In the genomic region with DNA sequence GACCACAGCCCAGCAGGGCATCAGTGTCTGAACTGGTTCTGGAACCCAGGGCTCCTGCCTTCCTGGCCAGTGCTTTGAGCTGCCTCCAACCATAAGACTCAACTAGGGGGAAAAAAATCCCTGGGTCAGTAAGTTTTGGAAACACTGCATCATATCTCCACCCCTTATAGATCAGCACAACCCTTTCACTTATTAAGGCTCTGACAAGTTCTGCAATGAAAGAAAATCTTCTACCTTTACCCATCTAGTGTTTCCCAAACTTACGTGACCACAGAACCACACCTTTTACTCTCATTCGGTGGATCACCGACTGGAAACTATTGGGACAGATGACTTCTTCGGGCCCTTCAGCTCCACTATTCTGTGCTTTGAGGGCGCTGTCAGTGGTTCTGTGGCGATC, we compare ENCODE assay signal across 25 cellular contexts.
A peak's percentile ranks its signal among the peaks of the same experiment; 100 is the strongest.
DNase-seq lines count a peak whose midpoint lies in the region; ATAC-seq, FAIRE-seq and TF ChIP-seq lines count a peak whose summit lies in the region.
"Had no signal": no experiment of that assay in that cellular context is flagged by ENCODE, and none has a peak within 500 bp of the region (broad histone marks: within the 10 kb centered on the region; RNA-seq: fewer than 3 reads in every experiment).

No MANE protein-coding gene starts in this region.

- no peaks in the 10 kb centered on the region for H3K4me1 ChIP-seq in HEK293 (ENCODE audit: control insufficient read depth, insufficient read depth, low read length)
- peaks cover 0 to 12% (median 0%) of the 10 kb centered on the region in 3 donors for H3K4me1 ChIP-seq in gastroesophageal sphincter
- H3K4me1 ChIP-seq in upper lobe of left lung = peaks cover 0 to 7% (median 3%) of the 10 kb centered on the region in 4 donors
- H3K4me1 ChIP-seq in breast epithelium = no peaks in the 10 kb centered on the region
- H3K4me1 ChIP-seq: A549, BE2C had no signal

- H3K9me3 Mint-ChIP-seq in dendritic cell treated with granulocyte-macrophage colony-stimulating factor and Interleukin-4, amounts not matched to agents 40 ng/mL and 50 ng/mL, for 4 days = no peaks in the 10 kb centered on the region
- no peaks in the 10 kb centered on the region for H3K9me3 Mint-ChIP-seq in activated T-cell treated with anti-CD3 and anti-CD28 coated beads, Interleukin-2, amount 50 U/mL, for 4 hours
- H3K9me3 Mint-ChIP-seq: CD14-positive monocyte; CD4-positive, alpha-beta T cell; CD8-positive, alpha-beta memory T cell; GM23338; H9; HFFc6 had no signal

- H3K36me3 Mint-ChIP-seq in dendritic cell treated with granulocyte-macrophage colony-stimulating factor and Interleukin-4, amounts not matched to agents 40 ng/mL and 50 ng/mL, for 4 days (ENCODE audit: low read depth) = no peaks in the 10 kb centered on the region
- no peaks in the 10 kb centered on the region for H3K36me3 Mint-ChIP-seq in activated T-cell treated with anti-CD3 and anti-CD28 coated beads, Interleukin-2, amount 50 U/mL, for 4 hours (ENCODE audit: insufficient read depth)
- H3K36me3 Mint-ChIP-seq: CD14-positive monocyte; CD8-positive, alpha-beta memory T cell had no signal

- 100% methylated on average over 4 of the region's 6 CpGs; no CpG with 5 or more reads in 1 of the 2 donors for WGBS in gastroesophageal sphincter (ENCODE audit: low coverage in 1 of 2), 2 donors
- WGBS in upper lobe of left lung, 2 donors = 93 to 97% methylated on average over 6 of the region's 6 CpGs

- CTCF ChIA-PET in HEK293 (lab: Yijun Ruan, JAX) = no interaction called here

- H3K27ac ChIP-seq in HEK293 (ENCODE audit: extremely low read depth, low read depth, low read length) = no peak overlapping the region
- peak overlapping the region in 3 of 4 donors; percentile 44 to 58 (median 57) for H3K27ac ChIP-seq in gastroesophageal sphincter
- H3K27ac ChIP-seq in upper lobe of left lung = peak overlapping the region in 3 of 4 donors; percentile 25 to 35 (median 27)
- H3K27ac ChIP-seq in breast epithelium = no peak overlapping the region
- H3K27ac ChIP-seq: A549; BLaER1 treated with 17β-estradiol and CSF1 and Interleukin-3, amounts not matched to agents 10 nM and 100 nM had no signal

- H3K27ac Mint-ChIP-seq in dendritic cell treated with granulocyte-macrophage colony-stimulating factor and Interleukin-4, amounts not matched to agents 40 ng/mL and 50 ng/mL, for 4 days = peak overlapping the region; percentile 21
- H3K27ac Mint-ChIP-seq: CD4-positive, alpha-beta T cell; CD8-positive, alpha-beta memory T cell; GM23338; HFFc6 had no signal

- POLR2A ChIA-PET in HEK293 (lab: Yijun Ruan, JAX) = no interaction called here

- H3K36me3 ChIP-seq in HEK293 (ENCODE audit: control insufficient read depth in 2 of 2, insufficient read depth in 1 of 2, low read length in 2 of 2) = no peaks in the 10 kb centered on the region
- H3K36me3 ChIP-seq in gastroesophageal sphincter = no peaks in the 10 kb centered on the region
- no peaks in the 10 kb centered on the region for H3K36me3 ChIP-seq in upper lobe of left lung
- H3K36me3 ChIP-seq in breast epithelium = no peaks in the 10 kb centered on the region
- H3K36me3 ChIP-seq: BE2C; BLaER1 treated with 17β-estradiol and CSF1 and Interleukin-3, amounts not matched to agents 10 nM and 100 nM had no signal

- H3K27me3 ChIP-seq in gastroesophageal sphincter (no peaks in the 10 kb centered on the region), upper lobe of left lung (no peaks in the 10 kb centered on the region), breast epithelium (no peaks in the 10 kb centered on the region)
- H3K27me3 ChIP-seq: BE2C; BLaER1 treated with 17β-estradiol and CSF1 and Interleukin-3, amounts not matched to agents 10 nM and 100 nM had no signal

- intact Hi-C loops in dendritic cell treated with granulocyte-macrophage colony-stimulating factor and Interleukin-4, amounts not matched to agents 40 ng/mL and 50 ng/mL, for 4 days (cut with micrococcal nuclease) = no loop called here
- intact Hi-C loops in breast epithelium (cut with DNase I; ENCODE audit: low total_unique reads) = no loop called here

- TF ChIP-seq EP300 in gastroesophageal sphincter (IDR thresholded peaks at IDR 0.05) = no peak
- TF ChIP-seq EP300 in upper lobe of left lung (IDR thresholded peaks at IDR 0.05) = no peak

- TF ChIP-seq POLR2A in gastroesophageal sphincter (IDR thresholded peaks at IDR 0.05) (no peak), upper lobe of left lung (IDR thresholded peaks at IDR 0.05) (no peak), breast epithelium (IDR thresholded peaks at IDR 0.05) (no peak)

- FAIRE-seq in HTR-8/SVneo (lab: Jason Lieb, UNC) = no peak
- FAIRE-seq: A549, D721Med, GM12878, GM18507 had no signal

- DNase-seq in upper lobe of left lung (no peak), breast epithelium (ENCODE audit: low spot score in 2 of 2) (no peak), HTR-8/SVneo (ENCODE audit: insufficient read length, low spot score) (no peak)
- no peak for DNase-seq in activated T-cell treated with anti-CD3 and anti-CD28 coated beads, Interleukin-2, amount 50 U/mL, for 4 hours
- DNase-seq: 8988T; ACHN; AML-193; BE2C; CD4-positive, alpha-beta T cell; CD8-positive, alpha-beta memory T cell; DMS 273 treated with DMSO at 0.1 percent for 48 hours; DMS79; EL; H9; HFFc6 had no signal

- no peak for ATAC-seq in gastroesophageal sphincter
- ATAC-seq in upper lobe of left lung (ENCODE audit: low FRiP score in 2 of 2) = no peak
- ATAC-seq in activated T-cell treated with anti-CD3 and anti-CD28 coated beads, Interleukin-2, amount 50 U/mL, for 4 hours = no peak
- ATAC-seq: GM12878, GM23338 had no signal

- peaks cover 5% of the 10 kb centered on the region for H3K27me3 Mint-ChIP-seq in dendritic cell treated with granulocyte-macrophage colony-stimulating factor and Interleukin-4, amounts not matched to agents 40 ng/mL and 50 ng/mL, for 4 days
- peaks cover 3% of the 10 kb centered on the region for H3K27me3 Mint-ChIP-seq in activated T-cell treated with anti-CD3 and anti-CD28 coated beads, Interleukin-2, amount 50 U/mL, for 4 hours (ENCODE audit: low read depth)
- H3K27me3 Mint-ChIP-seq: CD4-positive, alpha-beta T cell had no signal

- H3K4me3 ChIP-seq in HEK293 (ENCODE audit: low read depth, low read length) (no peak overlapping the region), gastroesophageal sphincter (no peak overlapping the region), upper lobe of left lung (no peak overlapping the region), breast epithelium (no peak overlapping the region)
- H3K4me3 ChIP-seq: A549; BLaER1 treated with 17β-estradiol and CSF1 and Interleukin-3, amounts not matched to agents 10 nM and 100 nM; GM12878; GM23338 had no signal

- no peak for TF ChIP-seq CTCF in HEK293 (tag by site-specific recombination; IDR thresholded peaks at IDR 0.05)
- TF ChIP-seq CTCF in gastroesophageal sphincter (IDR thresholded peaks at IDR 0.05) = no peak
- no peak for TF ChIP-seq CTCF in upper lobe of left lung (IDR thresholded peaks at IDR 0.05)
- TF ChIP-seq CTCF in breast epithelium (IDR thresholded peaks at IDR 0.05) = no peak

- H3K4me3 Mint-ChIP-seq in dendritic cell treated with granulocyte-macrophage colony-stimulating factor and Interleukin-4, amounts not matched to agents 40 ng/mL and 50 ng/mL, for 4 days = no peak overlapping the region
- no peak overlapping the region for H3K4me3 Mint-ChIP-seq in activated T-cell treated with anti-CD3 and anti-CD28 coated beads, Interleukin-2, amount 50 U/mL, for 4 hours
- H3K4me3 Mint-ChIP-seq: CD14-positive monocyte; CD4-positive, alpha-beta T cell; CD8-positive, alpha-beta memory T cell; GM23338; H9; HFFc6 had no signal

- H3K9me3 ChIP-seq in HEK293 (ENCODE audit: control insufficient read depth, insufficient read depth, low read depth, low read length) (no peaks in the 10 kb centered on the region), gastroesophageal sphincter (no peaks in the 10 kb centered on the region), upper lobe of left lung (no peaks in the 10 kb centered on the region), breast epithelium (no peaks in the 10 kb centered on the region)
- H3K9me3 ChIP-seq: A549; BE2C; BLaER1 treated with 17β-estradiol and CSF1 and Interleukin-3, amounts not matched to agents 10 nM and 100 nM had no signal

- peaks cover 15% of the 10 kb centered on the region for H3K4me1 Mint-ChIP-seq in dendritic cell treated with granulocyte-macrophage colony-stimulating factor and Interleukin-4, amounts not matched to agents 40 ng/mL and 50 ng/mL, for 4 days (ENCODE audit: low read depth)
- H3K4me1 Mint-ChIP-seq in activated T-cell treated with anti-CD3 and anti-CD28 coated beads, Interleukin-2, amount 50 U/mL, for 4 hours (ENCODE audit: low read depth) = no peaks in the 10 kb centered on the region
- H3K4me1 Mint-ChIP-seq: CD14-positive monocyte; CD8-positive, alpha-beta memory T cell had no signal

TF ChIP-seq in HEK293, 187 proteins besides CTCF, POLR2A, EP300 and RAD21:
- TF ChIP-seq ZNF239 (tag by site-specific recombination; IDR thresholded peaks at IDR 0.05) = peak; percentile 94
- no peak for TF ChIP-seq ZNF629 (tag by site-specific recombination; IDR thresholded peaks at IDR 0.05)

Comparison
In these comparisons a context has a peak if more than half of its experiments do, and no peak if none do; other contexts are left out.
1. H3K27ac ChIP-seq: peak in gastroesophageal sphincter (3 of 4) and upper lobe of left lung (3 of 4); none in HEK293 (single experiment) and breast epithelium (0 of 2).